In the genomic region with DNA sequence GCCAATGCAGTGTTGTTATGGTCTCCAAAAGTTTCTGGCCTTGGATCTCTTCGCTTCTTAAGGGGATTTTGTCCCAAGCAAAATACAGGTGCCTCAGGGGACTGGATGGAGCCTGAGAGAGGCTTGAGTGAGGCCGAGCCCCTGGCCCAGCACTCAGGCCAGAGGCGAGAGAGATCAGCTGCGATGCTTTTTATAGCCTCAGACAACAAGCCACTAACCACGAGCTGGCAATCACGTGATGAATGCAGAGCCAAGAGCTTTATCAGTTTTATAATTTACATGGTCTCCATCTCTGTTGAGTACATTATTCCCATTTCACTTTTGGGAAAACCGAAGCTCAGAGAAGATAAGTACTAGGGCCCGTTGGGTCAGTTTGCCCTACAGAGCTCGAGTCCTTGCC, we compare ENCODE assay signal across 21 cellular contexts.
"Had no signal": no experiment of that assay in that cellular context is flagged by ENCODE, and none has a peak within 500 bp of the region (broad histone marks: within the 10 kb centered on the region; RNA-seq: fewer than 3 reads in every experiment).

No MANE protein-coding gene starts in this region.

- H3K9me3 ChIP-seq: gastrocnemius medialis, left lung, neutrophil, ovary, suprapubic skin, thyroid gland had no signal

- H3K4me1 ChIP-seq: gastrocnemius medialis, left lung, suprapubic skin, thyroid gland had no signal

- FAIRE-seq: endometrium, urothelium cell line had no signal

- ATAC-seq: esophagus mucosa; gastrocnemius medialis; left lung; naive thymus-derived CD4-positive, alpha-beta T cell; stimulated activated effector memory CD8-positive, alpha-beta T cell treated with anti-CD3 and anti-CD28 coated beads, Interleukin-12 subunit alpha, Interleukin-12 subunit beta, amount 100 ng/mL, for 72 hours; stimulated activated naive CD8-positive, alpha-beta T cell treated with anti-CD3 and anti-CD28 coated beads, Interleukin-15, Interleukin-2, amounts not matched to agents 100 U/mL and 50 U/mL, for 24 hours had no signal

- H3K27me3 ChIP-seq: gastrocnemius medialis, left lung, ovary, suprapubic skin, thyroid gland had no signal

- H3K4me3 ChIP-seq: gastrocnemius medialis, left lung, lung, ovary, suprapubic skin, thyroid gland had no signal

- H3K27ac ChIP-seq: gastrocnemius medialis, left lung, neutrophil, ovary, suprapubic skin, thyroid gland had no signal

- H3K36me3 ChIP-seq: gastrocnemius medialis, left lung, neutrophil, ovary, suprapubic skin, thyroid gland had no signal

- DNase-seq: effector memory CD4-positive, alpha-beta T cell; gastrocnemius medialis; glutamatergic neuron; islet precursor cell; left lung; mesenchymal stem cell; midbrain; naive thymus-derived CD4-positive, alpha-beta T cell; ovary; right cardiac atrium; stimulated activated CD4-positive, alpha-beta T cell treated with anti-CD3 and anti-CD28 coated beads, Interleukin-4, amount 100 ng/mL, for 1 hour; stimulated activated CD8-positive, alpha-beta memory T cell treated with anti-CD3 and anti-CD28 coated beads, Interleukin-4, amount 100 ng/mL, for 48 hours; stimulated activated naive CD8-positive, alpha-beta T cell treated with anti-CD3 and anti-CD28 coated beads, Interleukin-15, Interleukin-2, amounts not matched to agents 100 U/mL and 50 U/mL, for 24 hours; thyroid gland had no signal
